ENCODE assay signal across 8 cellular contexts in genomic region chr10:33330543-33331019, GRCh38. TPM values are rescaled to one million over a fixed set of nuclear protein-coding genes. Genes with fewer than 3 reads are reported as not detected.
A peak's percentile ranks its signal among the peaks of the same experiment; 100 is the strongest.
DNase-seq lines count a peak whose midpoint lies in the region; ATAC-seq and TF ChIP-seq lines count a peak whose summit lies in the region.

No MANE protein-coding gene starts in this region.

- CTCF ChIA-PET in AG04450 (lab: Charles Lee), result interaction anchor here (0.6 to 3.6 kb wide), 15 partner anchors 16 to 1321 kb away, joined by 3 to 33 read pairs (median 3); no protein-coding TSS in a partner anchor

- peak; percentile 52 for ATAC-seq in GM18861 (IDR thresholded peaks at IDR 0.05; ENCODE audit: unreplicated experiment)
- ATAC-seq in gastroesophageal sphincter, result no peak

- POLR2A ChIA-PET in AG04450 (lab: Yijun Ruan, JAX), result no interaction called here

- H3K4me3 ChIP-seq in AG04450 (ENCODE audit: low read depth, low read length) (peak overlapping the region; percentile 93), LNCaP clone FGC (ENCODE audit: low read depth, low read length) (peak overlapping the region; percentile 82), SJSA1 (peak overlapping the region; percentile 81), gastroesophageal sphincter (peak overlapping the region; percentile 81 to 84), ovary (peak overlapping the region; percentile 69), testis (peak overlapping the region in 1 of 2 donors; percentile 19)

- H3K27ac ChIP-seq in AG04450 (ENCODE audit: low read depth, low read length) (no peak overlapping the region), SJSA1 (no peak overlapping the region), gastroesophageal sphincter (peak overlapping the region; percentile 67 to 96 (median 84)), ovary (peak overlapping the region in 1 of 2 donors; percentile 40), testis (peak overlapping the region; percentile 6 to 81)

- peaks cover 77% of the 10 kb centered on the region for H3K36me3 ChIP-seq in SJSA1
- H3K36me3 ChIP-seq in gastroesophageal sphincter, result no peaks in the 10 kb centered on the region
- H3K36me3 ChIP-seq in ovary, result no peaks in the 10 kb centered on the region
- H3K36me3 ChIP-seq in testis (ENCODE audit: low read depth, missing control alignments), result no peaks in the 10 kb centered on the region

- TF ChIP-seq EP300 in gastroesophageal sphincter (IDR thresholded peaks at IDR 0.05) (no peak), ovary (IDR thresholded peaks at IDR 0.05) (no peak)

- H3K9me3 ChIP-seq in AG04450 (ENCODE audit: control insufficient read depth, insufficient read depth, low read length), result no peaks in the 10 kb centered on the region; the same call in 1 of the 2 replicates
- no peaks in the 10 kb centered on the region for H3K9me3 ChIP-seq in SJSA1 (replicated peaks)
- H3K9me3 ChIP-seq in gastroesophageal sphincter, result no peaks in the 10 kb centered on the region
- H3K9me3 ChIP-seq in ovary, result no peaks in the 10 kb centered on the region
- no peaks in the 10 kb centered on the region for H3K9me3 ChIP-seq in testis

- 2 to 4% methylated on average over 5 to 11 of the region's 11 CpGs for whole genome bisulfite sequencing in gastroesophageal sphincter (ENCODE audit: low coverage in 1 of 2), 2 donors
- 1 to 5% (median 2%) methylated on average over 11 of the region's 11 CpGs for WGBS in ovary, 3 donors
- 12 to 18% methylated on average over 11 of the region's 11 CpGs for WGBS in testis, 2 donors

- peaks cover 18% of the 10 kb centered on the region for H3K4me1 ChIP-seq in SJSA1 (replicated peaks)
- peaks cover 9 to 83% (median 10%) of the 10 kb centered on the region in 3 donors for H3K4me1 ChIP-seq in gastroesophageal sphincter
- no peaks in the 10 kb centered on the region for H3K4me1 ChIP-seq in ovary (ENCODE audit: insufficient read depth)
- no peaks in the 10 kb centered on the region for H3K4me1 ChIP-seq in testis

- intact Hi-C loops in ovary (cut with DNase I) (loop anchor here in 3 of 4 donors (5.0 to 10.0 kb wide), 4 partner anchors 138 to 1307 kb away; no protein-coding TSS in a partner anchor), testis (cut with DNase I; ENCODE audit: low total_unique reads) (loop anchor here (10.0 kb wide), 2 partner anchors 136 to 1304 kb away; no protein-coding TSS in a partner anchor)

- H3K27me3 ChIP-seq in AG04450 (ENCODE audit: control insufficient read depth, insufficient read depth, low read length) (no peaks in the 10 kb centered on the region), SJSA1 (replicated peaks) (no peaks in the 10 kb centered on the region), gastroesophageal sphincter (no peaks in the 10 kb centered on the region), ovary (no peaks in the 10 kb centered on the region), testis (no peaks in the 10 kb centered on the region)

- TF ChIP-seq CTCF in AG04450 (IDR thresholded peaks at IDR 0.05; ENCODE audit: low read depth, low read length) (peak; percentile 97), LNCaP clone FGC (IDR thresholded peaks at IDR 0.05; ENCODE audit: control insufficient read depth, extremely low read depth, insufficient read depth) (peak; percentile 96), gastroesophageal sphincter (IDR thresholded peaks at IDR 0.05) (peak; percentile 84 to 91 (median 87)), ovary (IDR thresholded peaks at IDR 0.05) (peak; percentile 78 to 85 (median 80)), testis (IDR thresholded peaks at IDR 0.05) (peak; percentile 76 to 88 (median 83))

- no peak for TF ChIP-seq POLR2A in gastroesophageal sphincter (IDR thresholded peaks at IDR 0.05)
- no peak for TF ChIP-seq POLR2A in ovary (IDR thresholded peaks at IDR 0.05)
- no peak for TF ChIP-seq POLR2A in testis (IDR thresholded peaks at IDR 0.05)

- DNase-seq in AG04450 (ENCODE audit: low read depth, low spot score) (peak; percentile 80), LNCaP clone FGC (ENCODE audit: low read depth) (peak; percentile 74), SJSA1 (ENCODE audit: low read depth in 1 of 2, low spot score in 2 of 2) (peak; percentile 86 to 87), ovary (peak; percentile 85 to 94 (median 88)), testis (peak; percentile 91)
- DNase-seq in activated naive CD4-positive, alpha-beta T cell treated with Interleukin-2 at 50 U/mL for 16 hours, result peak; percentile 80

RNA-seq across cellular contexts. Expression of gene NRP1, which starts 3.9 kb away (rescaled TPM):
- polyA plus RNA-seq in AG04450 (2011; rRNA removed) (181 and 218 TPM in 2 replicates), ovary (100 to 1,000 TPM in 1 of 2 donors, 10 to 100 TPM in 1; 56.2 to 134 TPM), testis (ENCODE audit: insufficient read depth, low read depth, low replicate concordance) (23.8 TPM)
- polyA minus RNA-seq in AG04450 (2011; rRNA and poly(A)+ RNA removed), result 276 and 278 TPM in 2 replicates
- 63.0 and 85.9 TPM in 2 replicates for total RNA-seq in SJSA1 (2014; rRNA removed; shearing (Covaris generic))
- total RNA-seq in gastroesophageal sphincter (10 to 100 TPM; 43.4 to 95.4 (median 52.7) TPM), ovary (100 to 1,000 TPM in 1 of 7 donors, 10 to 100 TPM in 6; 39.6 to 109 (median 67.2) TPM), testis (10 to 100 TPM; 15.9 to 17.1 TPM)

Comparison
In these comparisons a context has a peak if more than half of its experiments do, and no peak if none do; other contexts are left out.
1. H3K27ac ChIP-seq: peak in gastroesophageal sphincter (4 of 4) and testis (2 of 2); none in AG04450 (single experiment) and SJSA1 (single experiment).
2. Peak in every context shown above with its lines, with median percentiles within 50 percentile points of each other: DNase-seq and CTCF ChIP-seq.